ENCODE assay signal across 23 cellular contexts in genomic region chr10:94521276-94522250, GRCh38.
"Had no signal": no experiment of that assay in that cellular context is flagged by ENCODE, and none has a peak within 500 bp of the region (broad histone marks: within the 10 kb centered on the region; RNA-seq: fewer than 3 reads in every experiment).

No MANE protein-coding gene starts in this region.

- H3K4me3 ChIP-seq: adrenal gland, ascending aorta, coronary artery, heart right ventricle, lower lobe of right lung, ovary, psoas muscle, suprapubic skin, tibial nerve had no signal

- H3K27ac Mint-ChIP-seq: activated CD4-positive, alpha-beta T cell treated with anti-CD3 and anti-CD28 coated beads for 36 hours; activated naive CD8-positive, alpha-beta T cell; activated T-helper 2 cell treated with anti-CD3 and anti-CD28 coated beads, Interferon-gamma antibody, Interleukin-2, Interleukin-4, amounts not matched to agents 10 μg/mL and 5 μg/mL and 100 μg/mL, durations not matched to agents 14 hours and 24 hours and 36 hours; naive thymus-derived CD4-positive, alpha-beta T cell; stimulated activated effector memory CD8-positive, alpha-beta T cell treated with anti-CD3 and anti-CD28 coated beads, Interleukin-12 subunit alpha, Interleukin-12 subunit beta, amount 100 ng/mL, for 72 hours had no signal

- H3K4me3 Mint-ChIP-seq: activated CD4-positive, alpha-beta T cell treated with anti-CD3 and anti-CD28 coated beads for 36 hours; activated naive CD8-positive, alpha-beta T cell; activated T-cell treated with anti-CD3 and anti-CD28 coated beads, Interleukin-2, amount 50 U/mL, for 4 hours; naive thymus-derived CD4-positive, alpha-beta T cell; stimulated activated effector memory CD8-positive, alpha-beta T cell treated with anti-CD3 and anti-CD28 coated beads, Interleukin-12 subunit alpha, Interleukin-12 subunit beta, amount 100 ng/mL, for 72 hours; stimulated activated naive CD8-positive, alpha-beta T cell treated with anti-CD3 and anti-CD28 coated beads, Interleukin-15, amount 100 ng/mL, for 72 hours had no signal

- H3K9me3 Mint-ChIP-seq: activated T-cell treated with anti-CD3 and anti-CD28 coated beads, Interleukin-2, amount 50 U/mL, for 4 hours; activated T-helper 2 cell treated with anti-CD3 and anti-CD28 coated beads, Interferon-gamma antibody, Interleukin-2, Interleukin-4, amounts not matched to agents 10 μg/mL and 5 μg/mL and 100 μg/mL, durations not matched to agents 14 hours and 24 hours and 36 hours; naive thymus-derived CD4-positive, alpha-beta T cell; stimulated activated effector memory CD8-positive, alpha-beta T cell treated with anti-CD3 and anti-CD28 coated beads, Interleukin-12 subunit alpha, Interleukin-12 subunit beta, amount 100 ng/mL, for 72 hours; stimulated activated naive CD8-positive, alpha-beta T cell treated with anti-CD3 and anti-CD28 coated beads, Interleukin-15, amount 100 ng/mL, for 72 hours had no signal

- H3K4me1 Mint-ChIP-seq: activated CD4-positive, alpha-beta T cell treated with anti-CD3 and anti-CD28 coated beads for 36 hours; naive thymus-derived CD4-positive, alpha-beta T cell; stimulated activated effector memory CD8-positive, alpha-beta T cell treated with anti-CD3 and anti-CD28 coated beads, Interleukin-12 subunit alpha, Interleukin-12 subunit beta, amount 100 ng/mL, for 72 hours; stimulated activated naive CD8-positive, alpha-beta T cell treated with anti-CD3 and anti-CD28 coated beads, Interleukin-15, amount 100 ng/mL, for 72 hours had no signal

- DNase-seq: activated CD4-positive, alpha-beta T cell treated with anti-CD3 and anti-CD28 coated beads for 36 hours; activated CD4-positive, alpha-beta T cell treated with anti-CD3 and anti-CD28 coated beads, Interleukin-2, amount 50 U/mL, for 48 hours; activated CD8-positive, alpha-beta memory T cell treated with anti-CD3 and anti-CD28 coated beads, Interleukin-2, amount 50 U/mL, for 48 hours; activated naive CD4-positive, alpha-beta T cell; activated T-cell treated with anti-CD3 and anti-CD28 coated beads, Interleukin-2, amount 50 U/mL, for 4 hours; adrenal gland; brain microvascular endothelial cell; heart right ventricle; lower lobe of right lung; mesendoderm; naive thymus-derived CD4-positive, alpha-beta T cell; ovary; psoas muscle; right cardiac atrium; stimulated activated naive CD8-positive, alpha-beta T cell treated with anti-CD3 and anti-CD28 coated beads, Interleukin-15, amount 100 ng/mL, for 72 hours; T-helper 9 cell had no signal

- H3K36me3 Mint-ChIP-seq: activated naive CD8-positive, alpha-beta T cell; stimulated activated effector memory CD8-positive, alpha-beta T cell treated with anti-CD3 and anti-CD28 coated beads, Interleukin-12 subunit alpha, Interleukin-12 subunit beta, amount 100 ng/mL, for 72 hours had no signal

- H3K27me3 ChIP-seq: adrenal gland, ascending aorta, brain microvascular endothelial cell, heart right ventricle, ovary, suprapubic skin, tibial nerve had no signal

- H3K36me3 ChIP-seq: adrenal gland, brain microvascular endothelial cell, ovary had no signal
